Comparison of ENCODE assay signal across 7 cellular contexts in genomic region chr1:27891196-27891889, GRCh38.
DNase-seq lines count a peak whose midpoint lies in the region; ATAC-seq and TF ChIP-seq lines count a peak whose summit lies in the region.

No MANE protein-coding gene starts in this region.

- no peak overlapping the region for H3K4me2 ChIP-seq in MM.1S (ENCODE audit: low read depth, low read length)

- H3K79me2 ChIP-seq in MM.1S (ENCODE audit: low read length) = no peaks in the 10 kb centered on the region

- H4K20me1 ChIP-seq in MM.1S (ENCODE audit: insufficient read depth, low read length) = no peaks in the 10 kb centered on the region

- peak; percentile 19 for DNase-seq in MM.1S
- peak; percentile 38 for DNase-seq in central memory CD4-positive, alpha-beta T cell
- peak; percentile 37 for DNase-seq in stimulated activated naive CD8-positive, alpha-beta T cell treated with anti-CD3 and anti-CD28 coated beads, Interleukin-15, Interleukin-2, amounts not matched to agents 100 U/mL and 50 U/mL, for 24 hours
- DNase-seq in iPS-NIHi11 (ENCODE audit: low spot score) = no peak
- no peak for DNase-seq in NCI-H1048 (lab: John Stamatoyannopoulos, UW)
- no peak for DNase-seq in activated CD4-positive, CD25-positive, alpha-beta regulatory T cell (lab: John Stamatoyannopoulos, UW)

- peak; percentile 33 for ATAC-seq in GM18873 (IDR thresholded peaks at IDR 0.05; ENCODE audit: low FRiP score, unreplicated experiment)
- peak; percentile 55 for ATAC-seq in stimulated activated naive CD8-positive, alpha-beta T cell treated with anti-CD3 and anti-CD28 coated beads, Interleukin-15, Interleukin-2, amounts not matched to agents 100 U/mL and 50 U/mL, for 24 hours

- no peaks in the 10 kb centered on the region for H3K9me3 ChIP-seq in MM.1S (replicated peaks; ENCODE audit: insufficient read depth, low read length)

- H2AFZ ChIP-seq in MM.1S (ENCODE audit: low read length) = no peak overlapping the region

- H3K4me3 ChIP-seq in MM.1S (ENCODE audit: low read length) = no peak overlapping the region

- no peak overlapping the region for H3K9ac ChIP-seq in MM.1S (ENCODE audit: low read length)

- H3K4me1 ChIP-seq in MM.1S (ENCODE audit: low read length) = 0 out of 2 replicates have a peak, but pooled peaks cover 6% of the 10 kb centered on the region

- H3F3A ChIP-seq in MM.1S (ENCODE audit: insufficient read depth, low read length) = peaks cover 4% of the 10 kb centered on the region; the same call in 1 of the 2 replicates

- H3K27me3 ChIP-seq in MM.1S (replicated peaks; ENCODE audit: insufficient read depth, low read length) = no peaks in the 10 kb centered on the region

- no peaks in the 10 kb centered on the region for H3K9me2 ChIP-seq in MM.1S (replicated peaks; ENCODE audit: insufficient read depth, low read length)

- H3K36me3 ChIP-seq in MM.1S (replicated peaks; ENCODE audit: insufficient read depth, low read length) = peaks cover 12% of the 10 kb centered on the region

- peak; percentile 24 for TF ChIP-seq CTCF in MM.1S (IDR thresholded peaks at IDR 0.05; ENCODE audit: low read length)

- peak overlapping the region; percentile 44; the same call in 1 of the 2 replicates for H3K27ac ChIP-seq in MM.1S (ENCODE audit: low read length)

Comparison
In these comparisons a context has a peak if more than half of its experiments do, and no peak if none do; other contexts are left out.
1. DNase-seq: peak in MM.1S (single experiment), central memory CD4-positive, alpha-beta T cell (single experiment) and stimulated activated naive CD8-positive, alpha-beta T cell treated with anti-CD3 and anti-CD28 coated beads, Interleukin-15, Interleukin-2, amounts not matched to agents 100 U/mL and 50 U/mL, for 24 hours (single experiment); none in iPS-NIHi11 (single experiment), NCI-H1048 (single experiment) and activated CD4-positive, CD25-positive, alpha-beta regulatory T cell (0 of 4).